ENCODE assay signal across 28 cellular contexts in the genomic region with DNA sequence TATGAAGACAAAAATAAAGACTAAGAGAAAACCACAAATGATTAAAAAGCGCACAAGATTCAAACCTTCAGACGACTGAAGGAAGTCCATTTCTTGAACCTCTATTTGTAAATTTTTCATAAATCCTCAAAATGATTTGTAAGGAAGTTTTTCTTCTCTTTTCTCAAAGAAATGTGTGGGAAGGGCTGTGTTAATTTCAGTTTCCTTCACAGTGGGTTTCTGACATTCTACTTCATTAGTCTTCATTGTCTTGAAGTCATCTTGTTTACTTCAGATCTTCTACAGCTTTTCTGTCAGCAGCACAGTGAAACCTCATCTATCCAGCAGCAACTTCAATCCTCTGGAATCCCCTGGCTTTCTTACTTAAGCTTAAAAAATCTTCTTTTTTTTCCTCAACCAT.
"Had no signal": no experiment of that assay in that cellular context is flagged by ENCODE, and none has a peak within 500 bp of the region (broad histone marks: within the 10 kb centered on the region; RNA-seq: fewer than 3 reads in every experiment).

No MANE protein-coding gene starts in this region.

- DNase-seq: dermis blood vessel endothelial cell; effector memory CD4-positive, alpha-beta T cell; foreskin keratinocyte; glutamatergic neuron; heart right ventricle; hippocampal formation; left cardiac atrium; left lung; mesenchymal stem cell; mucosa of descending colon; naive B cell; pancreas; right lobe of liver; small intestine; stimulated activated CD4-positive, alpha-beta T cell treated with anti-CD3 and anti-CD28 coated beads, Interleukin-15, amount 100 ng/mL, for 24 hours; stimulated activated CD4-positive, alpha-beta T cell treated with anti-CD3 and anti-CD28 coated beads, Interleukin-2, amount 100 ng/mL, for 48 hours; stimulated activated naive CD4-positive, alpha-beta T cell treated with Interleukin-2 at 50 U/mL for 16 hours; stomach; thyroid gland; trophoblast cell had no signal

- H3K27me3 Mint-ChIP-seq: naive B cell had no signal

- H3K27me3 ChIP-seq: esophagus muscularis mucosa, heart right ventricle, left lung, neutrophil, pancreas, right lobe of liver, stomach, thyroid gland, vagina had no signal

- H3K27ac Mint-ChIP-seq: mesothelial cell of epicardium; natural killer cell treated with Interleukin-12 subunit alpha and Interleukin-12 subunit beta and Interleukin-15 and Interleukin-18, amount 100 ng/mL, for 72 hours had no signal

- H3K4me1 Mint-ChIP-seq: neural crest cell had no signal

- H3K9me3 Mint-ChIP-seq: natural killer cell treated with Interleukin-12 subunit alpha and Interleukin-12 subunit beta and Interleukin-15 and Interleukin-18, amount 100 ng/mL, for 72 hours had no signal

- H3K27ac ChIP-seq: esophagus muscularis mucosa, foreskin keratinocyte, heart right ventricle, left lung, neutrophil, pancreas, right lobe of liver, stomach, thyroid gland, vagina had no signal

- ATAC-seq: foreskin keratinocyte; heart right ventricle; left cardiac atrium; left lung; mucosa of descending colon; natural killer cell treated with Interleukin-12 subunit alpha and Interleukin-12 subunit beta and Interleukin-15 and Interleukin-18, amount 100 ng/mL, for 72 hours; pancreas; right lobe of liver had no signal

- H3K9me3 ChIP-seq: mucosa of descending colon, neutrophil, pancreas, right lobe of liver, thyroid gland, vagina had no signal

- H3K36me3 ChIP-seq: esophagus muscularis mucosa, heart right ventricle, left lung, neutrophil, pancreas, right lobe of liver, stomach, thyroid gland, vagina had no signal

- H3K4me3 ChIP-seq: esophagus muscularis mucosa, heart right ventricle, left lung, mucosa of descending colon, pancreas, right lobe of liver, stomach, thyroid gland, vagina had no signal

- H3K4me1 ChIP-seq: esophagus muscularis mucosa, left lung, pancreas, right lobe of liver, thyroid gland, vagina had no signal

- FAIRE-seq: endothelial cell of umbilical vein, islet of Langerhans, pancreas, small intestine had no signal

- H3K36me3 Mint-ChIP-seq: naive B cell; natural killer cell treated with Interleukin-12 subunit alpha and Interleukin-12 subunit beta and Interleukin-15 and Interleukin-18, amount 100 ng/mL, for 72 hours had no signal

- H3K4me3 Mint-ChIP-seq: mesothelial cell of epicardium; naive B cell; natural killer cell treated with Interleukin-12 subunit alpha and Interleukin-12 subunit beta and Interleukin-15 and Interleukin-18, amount 100 ng/mL, for 72 hours; neural crest cell had no signal
